ENCODE assay signal across 15 cellular contexts in the genomic region with DNA sequence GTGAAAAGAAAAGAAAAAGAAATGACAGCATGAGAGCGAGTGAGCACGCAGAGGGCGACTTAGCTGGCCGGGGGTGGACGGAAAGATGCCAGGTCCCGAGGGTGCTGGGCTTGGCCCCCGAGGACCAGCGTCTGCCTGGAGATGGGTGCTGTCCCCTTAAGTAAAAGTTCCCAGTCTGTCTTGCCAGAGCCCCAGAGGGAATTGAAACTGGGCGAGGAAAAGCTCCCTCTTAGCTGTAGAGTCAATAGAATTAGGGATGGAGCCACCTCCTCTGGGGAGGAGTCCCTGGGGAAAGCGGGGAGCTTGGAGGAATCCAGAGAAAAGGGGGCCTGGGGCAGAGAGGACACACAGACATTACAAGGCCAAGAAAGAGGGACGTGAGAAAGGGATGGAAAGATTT. TPM values are rescaled to one million over a fixed set of nuclear protein-coding genes. Genes with fewer than 3 reads are reported as not detected.
"Had no signal": no experiment of that assay in that cellular context is flagged by ENCODE, and none has a peak within 500 bp of the region (broad histone marks: within the 10 kb centered on the region; RNA-seq: fewer than 3 reads in every experiment).

No MANE protein-coding gene starts in this region.

- H3K27me3 ChIP-seq: tibial nerve had no signal

- H3K27ac ChIP-seq: parathyroid adenoma, WERI-Rb-1 had no signal

- H3K79me2 ChIP-seq: parathyroid adenoma had no signal

- H3K9me3 ChIP-seq: tibial nerve had no signal

- ATAC-seq: activated CD4-positive, alpha-beta T cell treated with anti-CD3 and anti-CD28 coated beads for 36 hours; activated naive CD8-positive, alpha-beta T cell treated with anti-CD3 and anti-CD28 coated beads, Interleukin-2, amount 50 U/mL, for 24 hours; natural killer cell; stimulated activated effector memory CD8-positive, alpha-beta T cell treated with anti-CD3 and anti-CD28 coated beads, Interleukin-12 subunit alpha, Interleukin-12 subunit beta, amount 100 ng/mL, for 72 hours had no signal

- H3K4me3 ChIP-seq: tibial nerve had no signal

- H2AFZ ChIP-seq: parathyroid adenoma had no signal

- DNase-seq: activated CD4-positive, alpha-beta memory T cell treated with anti-CD3 and anti-CD28 coated beads, Interleukin-2, amount 10 ng/mL, durations not matched to agents 7 days and 5 days; activated CD4-positive, alpha-beta T cell treated with anti-CD3 and anti-CD28 coated beads for 36 hours; activated CD8-positive, alpha-beta memory T cell treated with anti-CD3 and anti-CD28 coated beads, Interleukin-2, amount 50 U/mL, for 4 hours; activated naive CD8-positive, alpha-beta T cell treated with anti-CD3 and anti-CD28 coated beads, Interleukin-2, amount 50 U/mL, for 24 hours; caudate nucleus; cortex of kidney; effector memory CD4-positive, alpha-beta T cell; hypothalamus; mammary epithelial cell; natural killer cell; T1000; WERI-Rb-1 had no signal

- H3K9ac ChIP-seq: parathyroid adenoma had no signal

- H3K36me3 ChIP-seq: WERI-Rb-1 had no signal

RNA-seq across cellular contexts. Expression of a gene that starts 13.3 kb away (rescaled TPM):
- total RNA-seq: activated CD4-positive, alpha-beta memory T cell treated with anti-CD3 and anti-CD28 coated beads, Interleukin-2, amount 10 ng/mL, durations not matched to agents 7 days and 5 days; activated CD4-positive, alpha-beta T cell treated with anti-CD3 and anti-CD28 coated beads for 36 hours; natural killer cell had no signal

RNA-seq across cellular contexts. Expression of a gene that starts 44.5 kb away (rescaled TPM):
- total RNA-seq: activated CD4-positive, alpha-beta memory T cell treated with anti-CD3 and anti-CD28 coated beads, Interleukin-2, amount 10 ng/mL, durations not matched to agents 7 days and 5 days; activated CD4-positive, alpha-beta T cell treated with anti-CD3 and anti-CD28 coated beads for 36 hours; natural killer cell; tibial nerve had no signal
